10 cellular contexts compared by ENCODE assay signal in genomic region chr6:11230158-11231107, GRCh38. TPM values are rescaled to one million over a fixed set of nuclear protein-coding genes. Genes with fewer than 3 reads are reported as not detected.
DNase-seq lines count a peak whose midpoint lies in the region; ATAC-seq and TF ChIP-seq lines count a peak whose summit lies in the region.
"Had no signal": no experiment of that assay in that cellular context is flagged by ENCODE, and none has a peak within 500 bp of the region (broad histone marks: within the 10 kb centered on the region; RNA-seq: fewer than 3 reads in every experiment).

No MANE protein-coding gene starts in this region.

- H3K9me3 ChIP-seq in GM23248 (ENCODE audit: low read depth) (no peaks in the 10 kb centered on the region), sigmoid colon (no peaks in the 10 kb centered on the region)

- no peak for TF ChIP-seq POLR2A in sigmoid colon (IDR thresholded peaks at IDR 0.05)

- H3K36me3 Mint-ChIP-seq in activated CD4-positive, alpha-beta memory T cell treated with anti-CD3 and anti-CD28 coated beads for 36 hours: peaks cover 10% of the 10 kb centered on the region

- in situ Hi-C loops in GM23248 (cut with MboI): no loop called here
- in situ Hi-C loops in ACHN (cut with HindIII; ENCODE audit: low pct_ligation_motif_present, low pct_unique_long_range_greater_than_20kb, low sequenced_read_pairs): no loop called here

- no peak for TF ChIP-seq EP300 in sigmoid colon (IDR thresholded peaks at IDR 0.05)

- no peaks in the 10 kb centered on the region for H3K9me3 Mint-ChIP-seq in activated CD4-positive, alpha-beta memory T cell treated with anti-CD3 and anti-CD28 coated beads for 36 hours

- H3K4me3 Mint-ChIP-seq in activated CD4-positive, alpha-beta memory T cell treated with anti-CD3 and anti-CD28 coated beads for 36 hours: peak overlapping the region; percentile 81

- peaks cover 58% of the 10 kb centered on the region for H3K4me1 Mint-ChIP-seq in activated CD4-positive, alpha-beta memory T cell treated with anti-CD3 and anti-CD28 coated beads for 36 hours (ENCODE audit: low read depth)

- no peaks in the 10 kb centered on the region for H4K20me1 ChIP-seq in GM23248 (ENCODE audit: insufficient read depth)

- CTCF ChIA-PET in activated CD4-positive, alpha-beta memory T cell treated with anti-CD3 and anti-CD28 coated beads for 36 hours (lab: Charles Lee): interaction anchor here (1.4 to 2.0 kb wide), 3 partner anchors 58 to 266 kb away, joined by 3 to 15 read pairs (median 5); no protein-coding TSS in a partner anchor

- H3K27ac Mint-ChIP-seq in activated CD4-positive, alpha-beta memory T cell treated with anti-CD3 and anti-CD28 coated beads for 36 hours: peak overlapping the region; percentile 72

- 45 to 53% methylated on average over 9 of the region's 9 CpGs for WGBS in GM23248 (ENCODE audit: low coverage in 1 of 2, low lambda C conversion rate in 2 of 2, missing lambda C conversion rate in 2 of 2), 2 experiments
- 15 to 61% methylated on average over 9 of the region's 9 CpGs for WGBS in sigmoid colon, 2 donors

- H3K4me1 ChIP-seq in GM23248 (ENCODE audit: insufficient read depth) (peaks cover 38% of the 10 kb centered on the region), sigmoid colon (peaks cover 0 to 44% (median 23%) of the 10 kb centered on the region in 4 donors)

- DNase-seq in GM23248 (peak; percentile 47), foreskin fibroblast (peak in 1 of 2 donors; percentile 39), sigmoid colon (no peak), ACHN (no peak), NCI-H1417 (lab: John Stamatoyannopoulos, UW) (no peak)
- no peak for DNase-seq in activated CD4-positive, alpha-beta memory T cell treated with anti-CD3 and anti-CD28 coated beads for 36 hours

- peak overlapping the region; percentile 97 for H3K4me2 ChIP-seq in GM23248 (ENCODE audit: unreplicated experiment)

- no peak for ATAC-seq in GM21576 (IDR thresholded peaks at IDR 0.05; ENCODE audit: unreplicated experiment)
- ATAC-seq in esophagus mucosa: no peak

- H3K36me3 ChIP-seq in GM23248 (ENCODE audit: low read depth) (no peaks in the 10 kb centered on the region), sigmoid colon (no peaks in the 10 kb centered on the region)

- peaks cover 47% of the 10 kb centered on the region for H3F3A ChIP-seq in GM23248 (ENCODE audit: insufficient read depth)

- peak overlapping the region; percentile 73; the same call in 1 of the 2 replicates for H3K9ac ChIP-seq in GM23248

- H3K27me3 Mint-ChIP-seq in activated CD4-positive, alpha-beta memory T cell treated with anti-CD3 and anti-CD28 coated beads for 36 hours: no peaks in the 10 kb centered on the region

- H3K27ac ChIP-seq in GM23248 (peak overlapping the region; percentile 1; the same call in 1 of the 2 replicates), sigmoid colon (peak overlapping the region; percentile 83 to 92 (median 89))
- H3K27ac ChIP-seq: HL-60, SK-N-MC had no signal

- H3K9me2 ChIP-seq in GM23248 (ENCODE audit: insufficient read depth): no peaks in the 10 kb centered on the region

- H3K27me3 ChIP-seq in GM23248 (replicated peaks; ENCODE audit: insufficient read depth): no peaks in the 10 kb centered on the region
- no peaks in the 10 kb centered on the region for H3K27me3 ChIP-seq in sigmoid colon

- POLR2A ChIA-PET in activated CD4-positive, alpha-beta memory T cell treated with anti-CD3 and anti-CD28 coated beads for 36 hours (lab: Charles Lee): interaction anchor here (0.7 to 4.2 kb wide), 13 partner anchors 7 to 152 kb away, joined by 3 to 51 read pairs (median 5); no protein-coding TSS in a partner anchor

- intact Hi-C loops in activated CD4-positive, alpha-beta memory T cell treated with anti-CD3 and anti-CD28 coated beads for 36 hours (cut with micrococcal nuclease): loop anchor here (10.0 kb wide), 1 partner anchor 484 kb away; no protein-coding TSS in a partner anchor
- intact Hi-C loops in sigmoid colon (cut with DNase I): loop anchor here (2.0 kb wide), 1 partner anchor 16 kb away; no protein-coding TSS in a partner anchor

- 0 out of 2 replicates have a peak, but pooled peaks cover 24% of the 10 kb centered on the region for H3K79me2 ChIP-seq in GM23248 (ENCODE audit: insufficient read depth)

- H2AFZ ChIP-seq in GM23248: peak overlapping the region; percentile 47; the same call in 1 of the 2 replicates

- TF ChIP-seq CTCF in foreskin fibroblast (IDR thresholded peaks at IDR 0.05; ENCODE audit: low read depth, low read length): no peak
- TF ChIP-seq CTCF in sigmoid colon (IDR thresholded peaks at IDR 0.05): no peak

- peak overlapping the region; percentile 82 for H3K4me3 ChIP-seq in GM23248
- peak overlapping the region; percentile 85 to 88 for H3K4me3 ChIP-seq in foreskin fibroblast (ENCODE audit: low read depth in 1 of 2, low read length in 2 of 2)
- H3K4me3 ChIP-seq in sigmoid colon: peak overlapping the region; percentile 1 to 64 (median 57)
- H3K4me3 ChIP-seq: SK-N-MC had no signal

RNA-seq across cellular contexts. Expression of gene NEDD9, which starts 2.0 kb away (rescaled TPM):
- total RNA-seq in GM23248 (2014; rRNA removed; shearing (Covaris generic)): 4.2 and 4.3 TPM in 2 replicates
- 2.9 and 3.0 TPM in 2 replicates for polyA plus RNA-seq in GM23248 (2016; fragmentation: Nextera tagmentation; extraction: Ambion mirVana)
- total RNA-seq in activated CD4-positive, alpha-beta memory T cell treated with anti-CD3 and anti-CD28 coated beads for 36 hours: 10 to 100 TPM; 26.6 to 31.5 TPM
- total RNA-seq in sigmoid colon: 10 to 100 TPM; 13.8 to 21.4 (median 20.0) TPM
- polyA plus RNA-seq in sigmoid colon: 10 to 100 TPM; 20.5 to 42.5 (median 23.4) TPM
- total RNA-seq in esophagus mucosa: 4.1 TPM
